In genomic region chr6:14239097-14239496, GRCh38 we compare ENCODE assay signal across 28 cellular contexts.
"Had no signal": no experiment of that assay in that cellular context is flagged by ENCODE, and none has a peak within 500 bp of the region (broad histone marks: within the 10 kb centered on the region; RNA-seq: fewer than 3 reads in every experiment).

No MANE protein-coding gene starts in this region.

- H3K4me2 ChIP-seq: hepatocyte had no signal

- H3K4me1 ChIP-seq: colonic mucosa, esophagus muscularis mucosa, esophagus squamous epithelium, foreskin keratinocyte, gastroesophageal sphincter, heart left ventricle, heart right ventricle had no signal

- H3K27me3 Mint-ChIP-seq: dendritic cell treated with granulocyte-macrophage colony-stimulating factor and Interleukin-4, amounts not matched to agents 40 ng/mL and 50 ng/mL, for 4 days had no signal

- H3K4me3 ChIP-seq: colonic mucosa, coronary artery, dorsolateral prefrontal cortex, esophagus muscularis mucosa, esophagus squamous epithelium, gastrocnemius medialis, gastroesophageal sphincter, heart left ventricle, heart right ventricle, hepatocyte had no signal

- H3K27ac Mint-ChIP-seq: dendritic cell treated with granulocyte-macrophage colony-stimulating factor and Interleukin-4, amounts not matched to agents 40 ng/mL and 50 ng/mL, for 4 days; effector memory CD8-positive, alpha-beta T cell; endodermal cell had no signal

- H2AFZ ChIP-seq: hepatocyte had no signal

- H3K9me3 Mint-ChIP-seq: dendritic cell treated with granulocyte-macrophage colony-stimulating factor and Interleukin-4, amounts not matched to agents 40 ng/mL and 50 ng/mL, for 4 days; effector memory CD8-positive, alpha-beta T cell had no signal

- DNase-seq: colonic mucosa; cortex of kidney; dermis blood vessel endothelial cell; dorsolateral prefrontal cortex; effector CD4-positive, alpha-beta T cell; effector CD8-positive, alpha-beta T cell; effector memory CD4-positive, alpha-beta T cell; effector memory CD8-positive, alpha-beta T cell; endodermal cell; erythroblast; esophagus squamous epithelium; foreskin fibroblast; foreskin keratinocyte; foreskin melanocyte; gastrocnemius medialis; glutamatergic neuron; head of caudate nucleus; heart left ventricle; heart right ventricle had no signal

- H3K9me3 ChIP-seq: colonic mucosa, esophagus muscularis mucosa, esophagus squamous epithelium, gastrocnemius medialis, gastroesophageal sphincter had no signal

- H3K36me3 ChIP-seq: colonic mucosa, esophagus muscularis mucosa, esophagus squamous epithelium, gastrocnemius medialis, gastroesophageal sphincter, heart left ventricle, heart right ventricle had no signal

- H3K4me3 Mint-ChIP-seq: dendritic cell treated with granulocyte-macrophage colony-stimulating factor and Interleukin-4, amounts not matched to agents 40 ng/mL and 50 ng/mL, for 4 days; effector memory CD8-positive, alpha-beta T cell; endodermal cell had no signal

- H3K27ac ChIP-seq: colonic mucosa, coronary artery, dorsolateral prefrontal cortex, epithelial cell of prostate, esophagus muscularis mucosa, esophagus squamous epithelium, foreskin keratinocyte, gastrocnemius medialis, gastroesophageal sphincter, heart left ventricle, heart right ventricle, hepatocyte had no signal

- FAIRE-seq: endometrium, endothelial cell of umbilical vein, frontal cortex had no signal

- H3K79me2 ChIP-seq: hepatocyte had no signal
